Comparison of ENCODE assay signal across 1 cellular context in the genomic region with DNA sequence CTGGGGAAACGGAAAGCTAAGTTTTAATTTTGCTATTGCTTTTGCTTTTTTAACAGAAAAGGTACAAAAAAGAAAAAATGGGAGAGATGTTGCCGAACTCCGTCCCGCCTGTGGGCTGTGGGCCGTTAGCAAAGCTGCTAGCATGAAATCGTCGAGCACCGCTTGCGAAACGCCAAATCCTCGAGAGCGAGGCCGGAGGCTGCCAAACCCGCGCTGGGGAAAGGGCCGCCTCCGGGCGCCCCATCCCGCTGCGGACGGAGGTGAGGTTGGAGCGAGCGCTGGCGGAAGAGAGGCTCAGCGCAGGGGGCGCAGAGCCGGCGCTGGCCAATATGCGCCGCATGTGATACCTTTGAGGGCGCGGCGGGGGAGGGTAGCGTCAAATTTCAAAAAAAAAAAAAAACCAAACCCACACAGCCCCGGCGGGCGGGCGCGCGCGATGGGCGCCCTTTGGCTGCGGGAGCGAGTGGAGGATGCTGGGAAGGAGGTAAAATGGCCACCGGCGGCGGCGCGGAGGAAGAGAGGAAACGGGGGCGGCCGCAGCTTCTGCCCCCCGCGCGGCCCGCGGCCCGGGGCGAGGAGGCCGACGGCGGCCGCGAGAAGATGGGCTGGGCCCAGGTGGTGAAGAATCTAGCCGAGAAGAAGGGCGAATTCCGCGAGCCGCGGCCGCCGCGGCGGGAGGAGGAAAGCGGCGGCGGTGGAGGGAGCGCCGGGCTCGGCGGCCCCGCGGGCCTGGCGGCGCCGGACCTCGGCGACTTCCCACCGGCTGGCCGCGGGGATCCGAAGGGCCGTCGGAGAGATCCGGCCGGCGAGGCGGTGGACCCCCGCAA.
A peak's percentile ranks its signal among the peaks of the same experiment; 100 is the strongest.
TF ChIP-seq lines count a peak whose summit lies in the region.

A gene with protein sequence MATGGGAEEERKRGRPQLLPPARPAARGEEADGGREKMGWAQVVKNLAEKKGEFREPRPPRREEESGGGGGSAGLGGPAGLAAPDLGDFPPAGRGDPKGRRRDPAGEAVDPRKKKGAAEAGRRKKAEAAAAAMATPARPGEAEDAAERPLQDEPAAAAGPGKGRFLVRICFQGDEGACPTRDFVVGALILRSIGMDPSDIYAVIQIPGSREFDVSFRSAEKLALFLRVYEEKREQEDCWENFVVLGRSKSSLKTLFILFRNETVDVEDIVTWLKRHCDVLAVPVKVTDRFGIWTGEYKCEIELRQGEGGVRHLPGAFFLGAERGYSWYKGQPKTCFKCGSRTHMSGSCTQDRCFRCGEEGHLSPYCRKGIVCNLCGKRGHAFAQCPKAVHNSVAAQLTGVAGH (plus strand): TSS at position 473 of the 827 bp plus-strand sequence. CDS start 17 bp downstream, at position 490.

TF ChIP-seq in HepG2, 621 proteins besides CTCF, POLR2A, EP300 and RAD21 (continued from another document and continues in another):
- TF ChIP-seq, protein P1, sequence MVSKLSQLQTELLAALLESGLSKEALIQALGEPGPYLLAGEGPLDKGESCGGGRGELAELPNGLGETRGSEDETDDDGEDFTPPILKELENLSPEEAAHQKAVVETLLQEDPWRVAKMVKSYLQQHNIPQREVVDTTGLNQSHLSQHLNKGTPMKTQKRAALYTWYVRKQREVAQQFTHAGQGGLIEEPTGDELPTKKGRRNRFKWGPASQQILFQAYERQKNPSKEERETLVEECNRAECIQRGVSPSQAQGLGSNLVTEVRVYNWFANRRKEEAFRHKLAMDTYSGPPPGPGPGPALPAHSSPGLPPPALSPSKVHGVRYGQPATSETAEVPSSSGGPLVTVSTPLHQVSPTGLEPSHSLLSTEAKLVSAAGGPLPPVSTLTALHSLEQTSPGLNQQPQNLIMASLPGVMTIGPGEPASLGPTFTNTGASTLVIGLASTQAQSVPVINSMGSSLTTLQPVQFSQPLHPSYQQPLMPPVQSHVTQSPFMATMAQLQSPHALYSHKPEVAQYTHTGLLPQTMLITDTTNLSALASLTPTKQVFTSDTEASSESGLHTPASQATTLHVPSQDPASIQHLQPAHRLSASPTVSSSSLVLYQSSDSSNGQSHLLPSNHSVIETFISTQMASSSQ (IDR thresholded peaks at IDR 0.05; ENCODE audit: low read depth), result peak; percentile 19; the same call in 1 of the 2 replicates
- TF ChIP-seq, protein P1 (CRISPR knock-in tag; IDR thresholded peaks at IDR 0.05; ENCODE audit: borderline replicate concordance), result no peak; the same call in 1 of the 2 replicates
- TF ChIP-seq FOXA1 (IDR thresholded peaks at IDR 0.05), result no peak
- TF ChIP-seq FOXA1 (CRISPR knock-in tag; IDR thresholded peaks at IDR 0.05), result peak; percentile 53
- peak; percentile 86 for TF ChIP-seq GATAD1 (CRISPR knock-in tag; IDR thresholded peaks at IDR 0.05)
- peak; percentile 90 for TF ChIP-seq EED (CRISPR knock-in tag; IDR thresholded peaks at IDR 0.05)
- TF ChIP-seq ZMYM4 (CRISPR knock-in tag; IDR thresholded peaks at IDR 0.05), result peak; percentile 95
- TF ChIP-seq PPARG (CRISPR knock-in tag; conservative IDR thresholded peaks at IDR 0.05), result peak; percentile 92
- TF ChIP-seq ZNF44 (CRISPR knock-in tag; IDR thresholded peaks at IDR 0.05), result peak; percentile 99
- peak; percentile 94 for TF ChIP-seq ZNF589 (CRISPR knock-in tag; conservative IDR thresholded peaks at IDR 0.05)
- TF ChIP-seq, protein P2, sequence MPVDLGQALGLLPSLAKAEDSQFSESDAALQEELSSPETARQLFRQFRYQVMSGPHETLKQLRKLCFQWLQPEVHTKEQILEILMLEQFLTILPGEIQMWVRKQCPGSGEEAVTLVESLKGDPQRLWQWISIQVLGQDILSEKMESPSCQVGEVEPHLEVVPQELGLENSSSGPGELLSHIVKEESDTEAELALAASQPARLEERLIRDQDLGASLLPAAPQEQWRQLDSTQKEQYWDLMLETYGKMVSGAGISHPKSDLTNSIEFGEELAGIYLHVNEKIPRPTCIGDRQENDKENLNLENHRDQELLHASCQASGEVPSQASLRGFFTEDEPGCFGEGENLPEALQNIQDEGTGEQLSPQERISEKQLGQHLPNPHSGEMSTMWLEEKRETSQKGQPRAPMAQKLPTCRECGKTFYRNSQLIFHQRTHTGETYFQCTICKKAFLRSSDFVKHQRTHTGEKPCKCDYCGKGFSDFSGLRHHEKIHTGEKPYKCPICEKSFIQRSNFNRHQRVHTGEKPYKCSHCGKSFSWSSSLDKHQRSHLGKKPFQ (CRISPR knock-in tag; IDR thresholded peaks at IDR 0.05; ENCODE audit: insufficient replicate concordance), result peak; percentile 98
- TF ChIP-seq FOXC1 (CRISPR knock-in tag; IDR thresholded peaks at IDR 0.05; ENCODE audit: borderline replicate concordance), result peak; percentile 97; the same call in 1 of the 2 replicates
- peak; percentile 87 for TF ChIP-seq RARA (CRISPR knock-in tag; IDR thresholded peaks at IDR 0.05)
- TF ChIP-seq, protein P3, sequence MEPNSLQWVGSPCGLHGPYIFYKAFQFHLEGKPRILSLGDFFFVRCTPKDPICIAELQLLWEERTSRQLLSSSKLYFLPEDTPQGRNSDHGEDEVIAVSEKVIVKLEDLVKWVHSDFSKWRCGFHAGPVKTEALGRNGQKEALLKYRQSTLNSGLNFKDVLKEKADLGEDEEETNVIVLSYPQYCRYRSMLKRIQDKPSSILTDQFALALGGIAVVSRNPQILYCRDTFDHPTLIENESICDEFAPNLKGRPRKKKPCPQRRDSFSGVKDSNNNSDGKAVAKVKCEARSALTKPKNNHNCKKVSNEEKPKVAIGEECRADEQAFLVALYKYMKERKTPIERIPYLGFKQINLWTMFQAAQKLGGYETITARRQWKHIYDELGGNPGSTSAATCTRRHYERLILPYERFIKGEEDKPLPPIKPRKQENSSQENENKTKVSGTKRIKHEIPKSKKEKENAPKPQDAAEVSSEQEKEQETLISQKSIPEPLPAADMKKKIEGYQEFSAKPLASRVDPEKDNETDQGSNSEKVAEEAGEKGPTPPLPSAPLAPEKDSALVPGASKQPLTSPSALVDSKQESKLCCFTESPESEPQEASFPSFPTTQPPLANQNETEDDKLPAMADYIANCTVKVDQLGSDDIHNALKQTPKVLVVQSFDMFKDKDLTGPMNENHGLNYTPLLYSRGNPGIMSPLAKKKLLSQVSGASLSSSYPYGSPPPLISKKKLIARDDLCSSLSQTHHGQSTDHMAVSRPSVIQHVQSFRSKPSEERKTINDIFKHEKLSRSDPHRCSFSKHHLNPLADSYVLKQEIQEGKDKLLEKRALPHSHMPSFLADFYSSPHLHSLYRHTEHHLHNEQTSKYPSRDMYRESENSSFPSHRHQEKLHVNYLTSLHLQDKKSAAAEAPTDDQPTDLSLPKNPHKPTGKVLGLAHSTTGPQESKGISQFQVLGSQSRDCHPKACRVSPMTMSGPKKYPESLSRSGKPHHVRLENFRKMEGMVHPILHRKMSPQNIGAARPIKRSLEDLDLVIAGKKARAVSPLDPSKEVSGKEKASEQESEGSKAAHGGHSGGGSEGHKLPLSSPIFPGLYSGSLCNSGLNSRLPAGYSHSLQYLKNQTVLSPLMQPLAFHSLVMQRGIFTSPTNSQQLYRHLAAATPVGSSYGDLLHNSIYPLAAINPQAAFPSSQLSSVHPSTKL (CRISPR knock-in tag; IDR thresholded peaks at IDR 0.05), result peak; percentile 98
- peak; percentile 100 for TF ChIP-seq BCL6 (CRISPR knock-in tag; IDR thresholded peaks at IDR 0.05)
- peak; percentile 99 for TF ChIP-seq ZNF264 (CRISPR knock-in tag; IDR thresholded peaks at IDR 0.05)
- peak; percentile 99 for TF ChIP-seq ZNF598 (CRISPR knock-in tag; IDR thresholded peaks at IDR 0.05; ENCODE audit: borderline replicate concordance)
- TF ChIP-seq ZNF816 (CRISPR knock-in tag; IDR thresholded peaks at IDR 0.05; ENCODE audit: borderline replicate concordance), result peak; percentile 100
- TF ChIP-seq, protein P4, sequence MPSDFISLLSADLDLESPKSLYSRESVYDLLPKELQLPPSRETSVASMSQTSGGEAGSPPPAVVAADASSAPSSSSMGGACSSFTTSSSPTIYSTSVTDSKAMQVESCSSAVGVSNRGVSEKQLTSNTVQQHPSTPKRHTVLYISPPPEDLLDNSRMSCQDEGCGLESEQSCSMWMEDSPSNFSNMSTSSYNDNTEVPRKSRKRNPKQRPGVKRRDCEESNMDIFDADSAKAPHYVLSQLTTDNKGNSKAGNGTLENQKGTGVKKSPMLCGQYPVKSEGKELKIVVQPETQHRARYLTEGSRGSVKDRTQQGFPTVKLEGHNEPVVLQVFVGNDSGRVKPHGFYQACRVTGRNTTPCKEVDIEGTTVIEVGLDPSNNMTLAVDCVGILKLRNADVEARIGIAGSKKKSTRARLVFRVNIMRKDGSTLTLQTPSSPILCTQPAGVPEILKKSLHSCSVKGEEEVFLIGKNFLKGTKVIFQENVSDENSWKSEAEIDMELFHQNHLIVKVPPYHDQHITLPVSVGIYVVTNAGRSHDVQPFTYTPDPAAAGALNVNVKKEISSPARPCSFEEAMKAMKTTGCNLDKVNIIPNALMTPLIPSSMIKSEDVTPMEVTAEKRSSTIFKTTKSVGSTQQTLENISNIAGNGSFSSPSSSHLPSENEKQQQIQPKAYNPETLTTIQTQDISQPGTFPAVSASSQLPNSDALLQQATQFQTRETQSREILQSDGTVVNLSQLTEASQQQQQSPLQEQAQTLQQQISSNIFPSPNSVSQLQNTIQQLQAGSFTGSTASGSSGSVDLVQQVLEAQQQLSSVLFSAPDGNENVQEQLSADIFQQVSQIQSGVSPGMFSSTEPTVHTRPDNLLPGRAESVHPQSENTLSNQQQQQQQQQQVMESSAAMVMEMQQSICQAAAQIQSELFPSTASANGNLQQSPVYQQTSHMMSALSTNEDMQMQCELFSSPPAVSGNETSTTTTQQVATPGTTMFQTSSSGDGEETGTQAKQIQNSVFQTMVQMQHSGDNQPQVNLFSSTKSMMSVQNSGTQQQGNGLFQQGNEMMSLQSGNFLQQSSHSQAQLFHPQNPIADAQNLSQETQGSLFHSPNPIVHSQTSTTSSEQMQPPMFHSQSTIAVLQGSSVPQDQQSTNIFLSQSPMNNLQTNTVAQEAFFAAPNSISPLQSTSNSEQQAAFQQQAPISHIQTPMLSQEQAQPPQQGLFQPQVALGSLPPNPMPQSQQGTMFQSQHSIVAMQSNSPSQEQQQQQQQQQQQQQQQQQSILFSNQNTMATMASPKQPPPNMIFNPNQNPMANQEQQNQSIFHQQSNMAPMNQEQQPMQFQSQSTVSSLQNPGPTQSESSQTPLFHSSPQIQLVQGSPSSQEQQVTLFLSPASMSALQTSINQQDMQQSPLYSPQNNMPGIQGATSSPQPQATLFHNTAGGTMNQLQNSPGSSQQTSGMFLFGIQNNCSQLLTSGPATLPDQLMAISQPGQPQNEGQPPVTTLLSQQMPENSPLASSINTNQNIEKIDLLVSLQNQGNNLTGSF (CRISPR knock-in tag; IDR thresholded peaks at IDR 0.05), result peak; percentile 89; the same call in 1 of the 2 replicates
- peak; percentile 92 for TF ChIP-seq MTF1 (CRISPR knock-in tag; IDR thresholded peaks at IDR 0.05)
- TF ChIP-seq FOXP1 (IDR thresholded peaks at IDR 0.05), result no peak; the same call in 1 of the 2 replicates
- TF ChIP-seq FOXP1 (CRISPR knock-in tag; IDR thresholded peaks at IDR 0.05), result peak; percentile 69
- TF ChIP-seq ZNF382 (CRISPR knock-in tag; IDR thresholded peaks at IDR 0.05; ENCODE audit: borderline replicate concordance), result no peak
- TF ChIP-seq, protein P5, sequence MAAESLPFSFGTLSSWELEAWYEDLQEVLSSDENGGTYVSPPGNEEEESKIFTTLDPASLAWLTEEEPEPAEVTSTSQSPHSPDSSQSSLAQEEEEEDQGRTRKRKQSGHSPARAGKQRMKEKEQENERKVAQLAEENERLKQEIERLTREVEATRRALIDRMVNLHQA (CRISPR knock-in tag; IDR thresholded peaks at IDR 0.05), result peak; percentile 43; the same call in 1 of the 2 replicates
- TF ChIP-seq, protein P6, sequence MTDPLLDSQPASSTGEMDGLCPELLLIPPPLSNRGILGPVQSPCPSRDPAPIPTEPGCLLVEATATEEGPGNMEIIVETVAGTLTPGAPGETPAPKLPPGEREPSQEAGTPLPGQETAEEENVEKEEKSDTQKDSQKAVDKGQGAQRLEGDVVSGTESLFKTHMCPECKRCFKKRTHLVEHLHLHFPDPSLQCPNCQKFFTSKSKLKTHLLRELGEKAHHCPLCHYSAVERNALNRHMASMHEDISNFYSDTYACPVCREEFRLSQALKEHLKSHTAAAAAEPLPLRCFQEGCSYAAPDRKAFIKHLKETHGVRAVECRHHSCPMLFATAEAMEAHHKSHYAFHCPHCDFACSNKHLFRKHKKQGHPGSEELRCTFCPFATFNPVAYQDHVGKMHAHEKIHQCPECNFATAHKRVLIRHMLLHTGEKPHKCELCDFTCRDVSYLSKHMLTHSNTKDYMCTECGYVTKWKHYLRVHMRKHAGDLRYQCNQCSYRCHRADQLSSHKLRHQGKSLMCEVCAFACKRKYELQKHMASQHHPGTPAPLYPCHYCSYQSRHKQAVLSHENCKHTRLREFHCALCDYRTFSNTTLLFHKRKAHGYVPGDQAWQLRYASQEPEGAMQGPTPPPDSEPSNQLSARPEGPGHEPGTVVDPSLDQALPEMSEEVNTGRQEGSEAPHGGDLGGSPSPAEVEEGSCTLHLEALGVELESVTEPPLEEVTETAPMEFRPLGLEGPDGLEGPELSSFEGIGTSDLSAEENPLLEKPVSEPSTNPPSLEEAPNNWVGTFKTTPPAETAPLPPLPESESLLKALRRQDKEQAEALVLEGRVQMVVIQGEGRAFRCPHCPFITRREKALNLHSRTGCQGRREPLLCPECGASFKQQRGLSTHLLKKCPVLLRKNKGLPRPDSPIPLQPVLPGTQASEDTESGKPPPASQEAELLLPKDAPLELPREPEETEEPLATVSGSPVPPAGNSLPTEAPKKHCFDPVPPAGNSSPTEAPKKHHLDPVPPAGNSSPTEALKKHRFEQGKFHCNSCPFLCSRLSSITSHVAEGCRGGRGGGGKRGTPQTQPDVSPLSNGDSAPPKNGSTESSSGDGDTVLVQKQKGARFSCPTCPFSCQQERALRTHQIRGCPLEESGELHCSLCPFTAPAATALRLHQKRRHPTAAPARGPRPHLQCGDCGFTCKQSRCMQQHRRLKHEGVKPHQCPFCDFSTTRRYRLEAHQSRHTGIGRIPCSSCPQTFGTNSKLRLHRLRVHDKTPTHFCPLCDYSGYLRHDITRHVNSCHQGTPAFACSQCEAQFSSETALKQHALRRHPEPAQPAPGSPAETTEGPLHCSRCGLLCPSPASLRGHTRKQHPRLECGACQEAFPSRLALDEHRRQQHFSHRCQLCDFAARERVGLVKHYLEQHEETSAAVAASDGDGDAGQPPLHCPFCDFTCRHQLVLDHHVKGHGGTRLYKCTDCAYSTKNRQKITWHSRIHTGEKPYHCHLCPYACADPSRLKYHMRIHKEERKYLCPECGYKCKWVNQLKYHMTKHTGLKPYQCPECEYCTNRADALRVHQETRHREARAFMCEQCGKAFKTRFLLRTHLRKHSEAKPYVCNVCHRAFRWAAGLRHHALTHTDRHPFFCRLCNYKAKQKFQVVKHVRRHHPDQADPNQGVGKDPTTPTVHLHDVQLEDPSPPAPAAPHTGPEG (CRISPR knock-in tag; IDR thresholded peaks at IDR 0.05), result peak; percentile 96
- peak; percentile 97 for TF ChIP-seq MEF2D (CRISPR knock-in tag; IDR thresholded peaks at IDR 0.05)
- peak; percentile 96 for TF ChIP-seq KAT8 (CRISPR knock-in tag; IDR thresholded peaks at IDR 0.05)
- TF ChIP-seq SAP130 (CRISPR knock-in tag; IDR thresholded peaks at IDR 0.05; ENCODE audit: low read depth), result peak; percentile 98
- TF ChIP-seq ZNF713 (CRISPR knock-in tag; IDR thresholded peaks at IDR 0.05), result no peak
